ENCODE assay signal across 16 cellular contexts in the genomic region with DNA sequence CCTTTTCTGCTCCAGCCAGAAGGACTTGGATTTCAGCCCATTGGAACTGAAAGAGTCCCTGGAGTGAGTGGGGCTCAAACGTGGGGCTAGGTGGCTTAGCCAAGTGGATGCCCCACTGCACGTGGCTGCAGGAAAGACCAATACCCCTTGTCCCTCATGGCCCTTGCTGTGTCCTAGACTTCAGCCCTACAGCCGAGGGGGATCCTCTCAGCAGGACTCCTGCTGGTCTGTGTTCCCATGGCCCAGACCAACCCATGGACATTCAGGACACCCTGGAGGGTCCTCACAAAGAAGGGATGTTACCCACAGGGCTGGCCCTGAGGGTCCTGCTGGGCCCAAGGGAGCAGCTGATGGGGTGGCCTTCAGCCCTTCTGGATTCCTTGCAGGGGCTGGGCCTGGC. TPM values are rescaled to one million over a fixed set of nuclear protein-coding genes. Genes with fewer than 3 reads are reported as not detected.
A peak's percentile ranks its signal among the peaks of the same experiment; 100 is the strongest.
DNase-seq lines count a peak whose midpoint lies in the region; ATAC-seq and TF ChIP-seq lines count a peak whose summit lies in the region.
"Had no signal": no experiment of that assay in that cellular context is flagged by ENCODE, and none has a peak within 500 bp of the region (broad histone marks: within the 10 kb centered on the region; RNA-seq: fewer than 3 reads in every experiment).

No MANE protein-coding gene starts in this region.

- no peaks in the 10 kb centered on the region; the same call in 1 of the 2 replicates for H4K20me1 ChIP-seq in BLaER1
- H4K20me1 ChIP-seq in BLaER1 treated with 17β-estradiol and CSF1 and Interleukin-3, amounts not matched to agents 10 nM and 100 nM, result peaks cover 0 to 27% (median 3%) of the 10 kb centered on the region in 11 experiments; a peak in 6 of 22 replicates

- no peak overlapping the region for H3K9ac ChIP-seq in BLaER1
- H3K9ac ChIP-seq in BLaER1 treated with 17β-estradiol and CSF1 and Interleukin-3, amounts not matched to agents 10 nM and 100 nM, result 0 out of 22 replicates have a peak overlapping the region, but pooled peaks of 1 of the 11 experiments have one; percentile 2

- H3K36me3 Mint-ChIP-seq in activated CD4-positive, alpha-beta T cell treated with anti-CD3 and anti-CD28 coated beads, Interleukin-2, amount 10 ng/mL, durations not matched to agents 7 days and 5 days (ENCODE audit: low read depth), result no peaks in the 10 kb centered on the region
- H3K36me3 Mint-ChIP-seq in T-helper 2 cell treated with Interferon-gamma antibody and Interleukin-4, amounts not matched to agents 5 μg/mL and 100 μg/mL, for 36 hours (ENCODE audit: low read depth), result no peaks in the 10 kb centered on the region
- H3K36me3 Mint-ChIP-seq: CD4-positive, CD25-positive, alpha-beta regulatory T cell had no signal

- TF ChIP-seq CTCF in RWPE2 (IDR thresholded peaks at IDR 0.05; ENCODE audit: poor library complexity, severe bottlenecking), result no peak

- ATAC-seq in RWPE2 (ENCODE audit: low read depth), result no peak
- ATAC-seq in HG03039 (IDR thresholded peaks at IDR 0.05; ENCODE audit: unreplicated experiment), result no peak
- ATAC-seq: A549, GM12878, GM23338, HepG2 had no signal

- H3K27ac Mint-ChIP-seq in activated CD4-positive, alpha-beta T cell treated with anti-CD3 and anti-CD28 coated beads, Interleukin-2, amount 10 ng/mL, durations not matched to agents 7 days and 5 days, result no peak overlapping the region
- no peak overlapping the region for H3K27ac Mint-ChIP-seq in T-helper 2 cell treated with Interferon-gamma antibody and Interleukin-4, amounts not matched to agents 5 μg/mL and 100 μg/mL, for 36 hours
- H3K27ac Mint-ChIP-seq: CD4-positive, CD25-positive, alpha-beta regulatory T cell; GM23338; H9 had no signal

- H3K9me3 ChIP-seq in BLaER1 (no peaks in the 10 kb centered on the region), RWPE2 (ENCODE audit: severe bottlenecking) (no peaks in the 10 kb centered on the region)
- H3K9me3 ChIP-seq in BLaER1 treated with 17β-estradiol and CSF1 and Interleukin-3, amounts not matched to agents 10 nM and 100 nM (replicated peaks in 1 of 11), result no peaks in the 10 kb centered on the region
- H3K9me3 ChIP-seq: A549 had no signal

- CTCF ChIA-PET in activated CD4-positive, alpha-beta T cell treated with anti-CD3 and anti-CD28 coated beads, Interleukin-2, amount 10 ng/mL, durations not matched to agents 7 days and 5 days (lab: Charles Lee), result no interaction called here

- DNase-seq in RWPE2 (ENCODE audit: low spot score), result peak; percentile 73
- peak; percentile 67 for DNase-seq in mesenteric fat pad (ENCODE audit: low spot score)
- DNase-seq in activated CD4-positive, alpha-beta T cell treated with anti-CD3 and anti-CD28 coated beads, Interleukin-2, amount 10 ng/mL, durations not matched to agents 7 days and 5 days, result no peak
- no peak for DNase-seq in mucosa of gallbladder (ENCODE audit: low spot score)
- no peak for DNase-seq in T-helper 2 cell treated with Interferon-gamma antibody and Interleukin-4, amounts not matched to agents 5 μg/mL and 100 μg/mL, for 36 hours (ENCODE audit: low spot score)
- DNase-seq: CD4-positive, CD25-positive, alpha-beta regulatory T cell; DMS79; H9 had no signal

- POLR2A ChIA-PET in activated CD4-positive, alpha-beta T cell treated with anti-CD3 and anti-CD28 coated beads, Interleukin-2, amount 10 ng/mL, durations not matched to agents 7 days and 5 days (lab: Charles Lee), result no interaction called here

- peaks cover 36% of the 10 kb centered on the region for H3K27me3 Mint-ChIP-seq in activated CD4-positive, alpha-beta T cell treated with anti-CD3 and anti-CD28 coated beads, Interleukin-2, amount 10 ng/mL, durations not matched to agents 7 days and 5 days
- H3K27me3 Mint-ChIP-seq in T-helper 2 cell treated with Interferon-gamma antibody and Interleukin-4, amounts not matched to agents 5 μg/mL and 100 μg/mL, for 36 hours (ENCODE audit: low read depth), result peaks cover 41% of the 10 kb centered on the region

- peaks cover 7% of the 10 kb centered on the region for H3K4me1 Mint-ChIP-seq in activated CD4-positive, alpha-beta T cell treated with anti-CD3 and anti-CD28 coated beads, Interleukin-2, amount 10 ng/mL, durations not matched to agents 7 days and 5 days
- H3K4me1 Mint-ChIP-seq in T-helper 2 cell treated with Interferon-gamma antibody and Interleukin-4, amounts not matched to agents 5 μg/mL and 100 μg/mL, for 36 hours (ENCODE audit: low read depth), result no peaks in the 10 kb centered on the region

- H3K4me3 Mint-ChIP-seq in activated CD4-positive, alpha-beta T cell treated with anti-CD3 and anti-CD28 coated beads, Interleukin-2, amount 10 ng/mL, durations not matched to agents 7 days and 5 days, result no peak overlapping the region
- no peak overlapping the region for H3K4me3 Mint-ChIP-seq in T-helper 2 cell treated with Interferon-gamma antibody and Interleukin-4, amounts not matched to agents 5 μg/mL and 100 μg/mL, for 36 hours
- H3K4me3 Mint-ChIP-seq: CD4-positive, CD25-positive, alpha-beta regulatory T cell; GM23338; H9 had no signal

- H3K4me2 ChIP-seq in BLaER1, result peak overlapping the region; percentile 95; the same call in 1 of the 2 replicates
- H3K4me2 ChIP-seq in BLaER1 treated with 17β-estradiol and CSF1 and Interleukin-3, amounts not matched to agents 10 nM and 100 nM, result peak overlapping the region in 6 of 11 experiments; percentile 93 to 97 (median 94); a peak in 9 of 22 replicates
- H3K4me2 ChIP-seq: A549, GM23338 had no signal

- H3K27ac ChIP-seq in BLaER1, result peak overlapping the region; percentile 96; the same call in 1 of the 2 replicates
- H3K27ac ChIP-seq in BLaER1 treated with 17β-estradiol and CSF1 and Interleukin-3, amounts not matched to agents 10 nM and 100 nM, result no peak overlapping the region; a peak in 1 of 22 replicates
- no peak overlapping the region for H3K27ac ChIP-seq in RWPE2 (ENCODE audit: poor library complexity, severe bottlenecking)
- H3K27ac ChIP-seq: A549 had no signal

- no peak overlapping the region for H3K4me3 ChIP-seq in BLaER1
- H3K4me3 ChIP-seq in BLaER1 treated with 17β-estradiol and CSF1 and Interleukin-3, amounts not matched to agents 10 nM and 100 nM, result no peak overlapping the region
- no peak overlapping the region for H3K4me3 ChIP-seq in RWPE2 (ENCODE audit: severe bottlenecking)
- H3K4me3 ChIP-seq: A549, GM12878, GM23338 had no signal

- H3K36me3 ChIP-seq in BLaER1 (peaks cover 10% of the 10 kb centered on the region), RWPE2 (ENCODE audit: low read depth) (no peaks in the 10 kb centered on the region)
- peaks cover 0 to 9% (median 0%) of the 10 kb centered on the region in 11 experiments; a peak in 1 of 22 replicates for H3K36me3 ChIP-seq in BLaER1 treated with 17β-estradiol and CSF1 and Interleukin-3, amounts not matched to agents 10 nM and 100 nM

- H3K27me3 ChIP-seq in BLaER1 (no peaks in the 10 kb centered on the region), RWPE2 (ENCODE audit: insufficient read depth, poor library complexity, severe bottlenecking) (peaks cover 71% of the 10 kb centered on the region)
- peaks cover 0 to 72% (median 0%) of the 10 kb centered on the region in 11 experiments; a peak in 7 of 22 replicates for H3K27me3 ChIP-seq in BLaER1 treated with 17β-estradiol and CSF1 and Interleukin-3, amounts not matched to agents 10 nM and 100 nM

- H3K4me1 ChIP-seq in BLaER1, result peaks cover 59% of the 10 kb centered on the region
- peaks cover 17 to 79% (median 66%) of the 10 kb centered on the region in 10 experiments for H3K4me1 ChIP-seq in BLaER1 treated with 17β-estradiol and CSF1 and Interleukin-3, amounts not matched to agents 10 nM and 100 nM
- no peaks in the 10 kb centered on the region for H3K4me1 ChIP-seq in RWPE2 (ENCODE audit: insufficient read depth, poor library complexity, severe bottlenecking)
- H3K4me1 ChIP-seq: A549 had no signal

- no peaks in the 10 kb centered on the region for H3K9me3 Mint-ChIP-seq in activated CD4-positive, alpha-beta T cell treated with anti-CD3 and anti-CD28 coated beads, Interleukin-2, amount 10 ng/mL, durations not matched to agents 7 days and 5 days
- H3K9me3 Mint-ChIP-seq in T-helper 2 cell treated with Interferon-gamma antibody and Interleukin-4, amounts not matched to agents 5 μg/mL and 100 μg/mL, for 36 hours, result no peaks in the 10 kb centered on the region
- H3K9me3 Mint-ChIP-seq: GM23338 had no signal

RNA-seq across cellular contexts. Expression of a gene that starts 30.0 kb away (rescaled TPM):
- 1.8 TPM for total RNA-seq in mesenteric fat pad
- total RNA-seq in activated CD4-positive, alpha-beta T cell treated with anti-CD3 and anti-CD28 coated beads, Interleukin-2, amount 10 ng/mL, durations not matched to agents 7 days and 5 days, result not detected
- total RNA-seq in mucosa of gallbladder, result 6.9 TPM
- total RNA-seq: CD4-positive, CD25-positive, alpha-beta regulatory T cell; G401; H9; HepG2 had no signal

Comparison
In these comparisons a context has a peak if more than half of its experiments do, and no peak if none do; other contexts are left out.
1. DNase-seq: peak in RWPE2 (single experiment) and mesenteric fat pad (single experiment); none in activated CD4-positive, alpha-beta T cell treated with anti-CD3 and anti-CD28 coated beads, Interleukin-2, amount 10 ng/mL, durations not matched to agents 7 days and 5 days (single experiment), mucosa of gallbladder (single experiment) and T-helper 2 cell treated with Interferon-gamma antibody and Interleukin-4, amounts not matched to agents 5 μg/mL and 100 μg/mL, for 36 hours (single experiment).